ENCODE assay signal across 9 cellular contexts in genomic region chr7:100166966-100167911, GRCh38. TPM values are rescaled to one million over a fixed set of nuclear protein-coding genes. Genes with fewer than 3 reads are reported as not detected.
A peak's percentile ranks its signal among the peaks of the same experiment; 100 is the strongest.
DNase-seq lines count a peak whose midpoint lies in the region; ATAC-seq and TF ChIP-seq lines count a peak whose summit lies in the region.
"Had no signal": no experiment of that assay in that cellular context is flagged by ENCODE, and none has a peak within 500 bp of the region (broad histone marks: within the 10 kb centered on the region; RNA-seq: fewer than 3 reads in every experiment).

No MANE protein-coding gene starts in this region.

- peak overlapping the region; percentile 54 to 59 for H3K9ac ChIP-seq in mucosa of rectum (ENCODE audit: low read depth in 1 of 2, low read length in 2 of 2)

- H3K27me3 ChIP-seq in heart right ventricle (peaks cover 0 to 60% (median 26%) of the 10 kb centered on the region in 7 donors), breast epithelium (no peaks in the 10 kb centered on the region), mucosa of rectum (ENCODE audit: control insufficient read depth in 2 of 2, insufficient read depth in 2 of 2, low read length in 2 of 2) (peaks cover 0 to 2% of the 10 kb centered on the region in 2 donors), aorta (ENCODE audit: control insufficient read depth in 1 of 2, insufficient read depth in 2 of 2, low read length in 1 of 2) (no peaks in the 10 kb centered on the region)

- ATAC-seq in heart right ventricle (peak in 2 of 8 donors; percentile 1 to 14), Right ventricle myocardium inferior (no peak), aorta (ENCODE audit: low FRiP score) (no peak), GM21619 (IDR thresholded peaks at IDR 0.05; ENCODE audit: unreplicated experiment) (no peak)

- WGBS in heart right ventricle, 2 donors = 33 to 35% methylated on average over 14 of the region's 14 CpGs
- WGBS in aorta, 2 donors = 58 to 64% methylated on average over 14 of the region's 14 CpGs

- no peaks in the 10 kb centered on the region for H3K9me3 ChIP-seq in heart right ventricle
- no peaks in the 10 kb centered on the region for H3K9me3 ChIP-seq in breast epithelium
- no peaks in the 10 kb centered on the region for H3K9me3 ChIP-seq in mucosa of rectum (ENCODE audit: control insufficient read depth in 2 of 2, low read length in 2 of 2)
- no peaks in the 10 kb centered on the region for H3K9me3 ChIP-seq in aorta (ENCODE audit: control insufficient read depth, low read length)

- H3K27ac ChIP-seq in heart right ventricle (peak overlapping the region in 3 of 10 donors; percentile 15 to 76 (median 36)), breast epithelium (no peak overlapping the region), mucosa of rectum (ENCODE audit: low read depth in 2 of 2, low read length in 2 of 2) (peak overlapping the region in 1 of 2 donors; percentile 69), aorta (ENCODE audit: low read depth in 1 of 2, low read length in 2 of 2) (no peak overlapping the region)

- H3K4me1 ChIP-seq in heart right ventricle (peaks cover 2 to 40% (median 23%) of the 10 kb centered on the region in 9 donors), breast epithelium (no peaks in the 10 kb centered on the region), mucosa of rectum (ENCODE audit: control insufficient read depth in 2 of 2, insufficient read depth in 2 of 2, low read length in 2 of 2) (peaks cover 32 to 36% of the 10 kb centered on the region in 2 donors), aorta (ENCODE audit: control insufficient read depth in 1 of 2, insufficient read depth in 2 of 2, low read length in 2 of 2) (no peaks in the 10 kb centered on the region)

- intact Hi-C loops in heart right ventricle (cut with DNase I) = no loop called here
- intact Hi-C loops in Right ventricle myocardium inferior (cut with DNase I) = no loop called here
- intact Hi-C loops in breast epithelium (cut with DNase I; ENCODE audit: low total_unique reads) = loop anchor here (5.0 kb wide), 1 partner anchor 415 kb away; no protein-coding TSS in a partner anchor
- intact Hi-C loops in aorta (cut with DNase I) = no loop called here

- H3K4me3 ChIP-seq in heart right ventricle (peak overlapping the region in 8 of 10 donors; percentile 28 to 60 (median 52)), breast epithelium (peak overlapping the region in 2 of 3 donors; percentile 46 to 52), mucosa of rectum (ENCODE audit: low read length in 2 of 2) (peak overlapping the region; percentile 65 to 74), aorta (ENCODE audit: low read length in 2 of 2) (peak overlapping the region in 1 of 2 donors; percentile 30)

- DNase-seq in heart right ventricle = no peak
- DNase-seq in Right ventricle myocardium inferior (ENCODE audit: missing footprints) = no peak
- DNase-seq in breast epithelium (ENCODE audit: low spot score in 2 of 2) = no peak
- DNase-seq in aorta = peak; percentile 15 to 53
- no peak for DNase-seq in HCEC 1CT
- no peak for DNase-seq in superior temporal gyrus (ENCODE audit: extremely low spot score)
- DNase-seq: NCI-H2227 treated with DMSO at 0.1 percent for 48 hours had no signal

- H3K36me3 ChIP-seq in heart right ventricle = no peaks in the 10 kb centered on the region
- H3K36me3 ChIP-seq in breast epithelium = no peaks in the 10 kb centered on the region
- H3K36me3 ChIP-seq in mucosa of rectum (ENCODE audit: control insufficient read depth in 2 of 2, insufficient read depth in 2 of 2, low read length in 2 of 2) = no peaks in the 10 kb centered on the region
- no peaks in the 10 kb centered on the region for H3K36me3 ChIP-seq in aorta (ENCODE audit: control insufficient read depth in 1 of 2, insufficient read depth in 2 of 2, low read length in 1 of 2)

- TF ChIP-seq CTCF in heart right ventricle (IDR thresholded peaks at IDR 0.05) = no peak
- TF ChIP-seq CTCF in breast epithelium (IDR thresholded peaks at IDR 0.05) = no peak

- TF ChIP-seq POLR2A in breast epithelium (IDR thresholded peaks at IDR 0.05) = no peak

RNA-seq across cellular contexts. Expression of gene GAL3ST4, which starts 1.2 kb away (rescaled TPM):
- total RNA-seq in heart right ventricle = 1 to 10 TPM in 9 of 10 donors, under 1 TPM in 1; 1.00 to 3.1 (median 1.5) TPM
- polyA plus RNA-seq in heart right ventricle = 1 to 10 TPM; 1.1 to 1.6 TPM
- total RNA-seq in Right ventricle myocardium inferior = 3.1 TPM
- total RNA-seq in breast epithelium = 1 to 10 TPM in 2 of 3 donors, under 1 TPM in 1; 0.98 to 2.5 (median 1.9) TPM
- total RNA-seq in aorta = 10 to 100 TPM in 1 of 2 donors, 1 to 10 TPM in 1; 4.4 to 14.9 TPM
- 10 to 100 TPM in 1 of 2 donors, 1 to 10 TPM in 1; 5.8 to 12.5 TPM for polyA plus RNA-seq in aorta

RNA-seq across cellular contexts. Expression of gene TRAPPC14, which starts 8.7 kb away (rescaled TPM):
- total RNA-seq in heart right ventricle (10 to 100 TPM in 1 of 10 donors, 1 to 10 TPM in 9; 3.9 to 10.8 (median 7.6) TPM), Right ventricle myocardium inferior (7.1 TPM), breast epithelium (10 to 100 TPM in 2 of 3 donors, 1 to 10 TPM in 1; 3.4 to 16.1 (median 12.6) TPM), aorta (10 to 100 TPM; 16.5 to 17.4 TPM)
- polyA plus RNA-seq in heart right ventricle (10 to 100 TPM in 1 of 2 donors, 1 to 10 TPM in 1; 7.8 to 17.5 TPM), aorta (10 to 100 TPM in 1 of 2 donors, 1 to 10 TPM in 1; 3.6 to 28.2 TPM)

RNA-seq across cellular contexts. Expression of gene GPC2, which starts 9.9 kb away (rescaled TPM):
- total RNA-seq in heart right ventricle = 1 to 10 TPM in 1 of 10 donors, under 1 TPM in 7, not detected in 2; 0.11 to 1.1 (median 0.50) TPM
- under 1 TPM; 0.51 TPM for polyA plus RNA-seq in heart right ventricle
- total RNA-seq in Right ventricle myocardium inferior = 0.32 TPM
- total RNA-seq in breast epithelium = 1 to 10 TPM; 1.4 to 3.6 (median 3.4) TPM
- 1 to 10 TPM in 1 of 2 donors, under 1 TPM in 1; 0.78 to 3.7 TPM for total RNA-seq in aorta
- 1 to 10 TPM in 1 of 2 donors, under 1 TPM in 1; 0.63 to 1.2 TPM for polyA plus RNA-seq in aorta

RNA-seq across cellular contexts. Expression of gene STAG3, which starts 10.5 kb away (rescaled TPM):
- total RNA-seq in heart right ventricle = 1 to 10 TPM in 3 of 10 donors, under 1 TPM in 6, not detected in 1; 0.32 to 1.5 (median 0.47) TPM
- polyA plus RNA-seq in heart right ventricle = under 1 TPM; 0.13 to 0.66 TPM
- 0.51 TPM for total RNA-seq in Right ventricle myocardium inferior
- 1 to 10 TPM in 2 of 3 donors, under 1 TPM in 1; 0.80 to 3.3 (median 1.3) TPM for total RNA-seq in breast epithelium
- total RNA-seq in aorta = 1 to 10 TPM in 1 of 2 donors, under 1 TPM in 1; 0.96 to 1.5 TPM
- 1 to 10 TPM in 1 of 2 donors, under 1 TPM in 1; 0.13 to 1.7 TPM for polyA plus RNA-seq in aorta

RNA-seq across cellular contexts. Expression of gene LAMTOR4, which starts 18.5 kb away (rescaled TPM):
- total RNA-seq in heart right ventricle (100 to 1,000 TPM in 1 of 10 donors, 10 to 100 TPM in 9; 72.3 to 102 (median 88.5) TPM), Right ventricle myocardium inferior (99.4 TPM), breast epithelium (100 to 1,000 TPM; 154 to 285 (median 207) TPM), aorta (100 to 1,000 TPM in 1 of 2 donors, 10 to 100 TPM in 1; 80.2 to 104 TPM)
- polyA plus RNA-seq in heart right ventricle (100 to 1,000 TPM; 147 to 210 TPM), aorta (100 to 1,000 TPM; 267 to 310 TPM)

Comparison
In these comparisons a context has a peak if more than half of its experiments do, and no peak if none do; other contexts are left out.
1. DNase-seq: peak in aorta (2 of 2); none in heart right ventricle (0 of 2), Right ventricle myocardium inferior (single experiment), breast epithelium (0 of 2), HCEC 1CT (single experiment) and superior temporal gyrus (single experiment).